Comparison of ENCODE assay signal across 9 cellular contexts in the genomic region with DNA sequence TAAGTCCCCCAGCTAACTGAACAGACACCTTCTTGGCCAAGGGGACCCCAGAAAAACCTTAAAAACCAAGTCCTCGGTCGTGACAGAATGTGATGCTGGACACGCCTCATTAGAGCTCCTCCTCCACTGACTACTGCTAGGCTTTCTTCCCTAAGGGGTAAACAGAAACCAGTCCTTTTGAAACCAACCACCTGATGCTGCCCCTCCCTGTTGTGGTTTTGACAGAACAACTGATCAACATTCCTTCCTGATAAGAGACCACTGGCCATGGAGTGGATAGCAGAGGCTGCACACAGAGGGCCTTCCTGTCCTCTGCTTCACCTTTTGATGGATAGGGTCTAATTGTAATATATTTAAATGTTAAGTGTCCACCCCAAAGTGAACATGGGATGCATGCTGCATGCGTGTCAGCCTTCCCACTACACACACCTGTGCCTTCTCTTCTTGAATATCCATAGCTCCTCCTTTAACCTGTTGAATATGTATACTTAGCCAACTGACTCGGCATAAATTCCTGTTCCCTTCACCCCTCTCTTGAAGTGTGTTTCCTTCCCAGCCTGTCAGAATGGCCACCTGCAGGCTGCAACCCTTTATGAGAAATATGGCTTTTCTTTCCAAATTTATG. TPM values are rescaled to one million over a fixed set of nuclear protein-coding genes. Genes with fewer than 3 reads are reported as not detected.
DNase-seq lines count a peak whose midpoint lies in the region; ATAC-seq and TF ChIP-seq lines count a peak whose summit lies in the region.
"Had no signal": no experiment of that assay in that cellular context is flagged by ENCODE, and none has a peak within 500 bp of the region (broad histone marks: within the 10 kb centered on the region; RNA-seq: fewer than 3 reads in every experiment).

No MANE protein-coding gene starts in this region.

- H3K4me3 ChIP-seq in GM23338: no peak overlapping the region
- H3K4me3 ChIP-seq in heart right ventricle: no peak overlapping the region

- H3K79me2 ChIP-seq in GM23338 (replicated peaks; ENCODE audit: insufficient read depth): no peaks in the 10 kb centered on the region

- no peak overlapping the region for H3K4me2 ChIP-seq in GM23338

- no peaks in the 10 kb centered on the region for H3K27me3 Mint-ChIP-seq in GM23338 (ENCODE audit: insufficient read depth, low read depth, poor library complexity)
- H3K27me3 Mint-ChIP-seq: brain had no signal

- H3K27me3 ChIP-seq in GM23338 (ENCODE audit: insufficient read depth) (no peaks in the 10 kb centered on the region), heart right ventricle (peaks cover 0 to 4% (median 0%) of the 10 kb centered on the region in 7 donors)

- no peak overlapping the region for H3K27ac Mint-ChIP-seq in GM23338

- H3K27ac ChIP-seq in GM23338 (ENCODE audit: low read depth) (no peak overlapping the region), heart right ventricle (no peak overlapping the region)

- peaks cover 6% of the 10 kb centered on the region; the same call in 2 of the 3 replicates for H3K4me1 Mint-ChIP-seq in GM23338

- H3K4me3 Mint-ChIP-seq in GM23338: no peak overlapping the region
- H3K4me3 Mint-ChIP-seq: brain had no signal

- H3K36me3 Mint-ChIP-seq in GM23338 (ENCODE audit: low read depth): peaks cover 2% of the 10 kb centered on the region; the same call in 2 of the 3 replicates
- H3K36me3 Mint-ChIP-seq: brain had no signal

- no peaks in the 10 kb centered on the region for H4K20me1 ChIP-seq in GM23338 (replicated peaks; ENCODE audit: insufficient read depth)

- H3F3A ChIP-seq in GM23338 (replicated peaks; ENCODE audit: low read depth): no peaks in the 10 kb centered on the region

- no peaks in the 10 kb centered on the region for H3K4me1 ChIP-seq in GM23338 (ENCODE audit: insufficient read depth)
- H3K4me1 ChIP-seq in heart right ventricle: no peaks in the 10 kb centered on the region

- H3K9me3 Mint-ChIP-seq in GM23338: peaks cover 5% of the 10 kb centered on the region; the same call in 2 of the 3 replicates
- H3K9me3 Mint-ChIP-seq: brain had no signal

- peak; percentile 85 for ATAC-seq in GM18511 (IDR thresholded peaks at IDR 0.05; ENCODE audit: unreplicated experiment)
- ATAC-seq in GM23338: no peak
- no peak for ATAC-seq in omental fat pad (ENCODE audit: low FRiP score)
- no peak for ATAC-seq in GM21528 (IDR thresholded peaks at IDR 0.05; ENCODE audit: low FRiP score, unreplicated experiment)
- ATAC-seq in heart right ventricle: no peak

- 80 to 86% methylated on average over 5 of the region's 5 CpGs for WGBS in heart right ventricle, 2 donors

- H3K9me2 ChIP-seq in GM23338 (ENCODE audit: insufficient read depth): peaks cover 8% of the 10 kb centered on the region; the same call in 1 of the 2 replicates

- no peak overlapping the region for H2AFZ ChIP-seq in GM23338

- peak; percentile 17 for DNase-seq in GM23338 (ENCODE audit: low spot score)
- DNase-seq in NCI-H187 treated with DMSO at 0.1 percent for 48 hours (lab: John Stamatoyannopoulos, UW): peak; percentile 84
- peak; percentile 33 for DNase-seq in iris pigment epithelial cell (ENCODE audit: low read depth)
- DNase-seq in omental fat pad (ENCODE audit: low spot score): no peak
- no peak for DNase-seq in COLO829 (ENCODE audit: low spot score)
- no peak for DNase-seq in heart right ventricle

- intact Hi-C loops in heart right ventricle (cut with DNase I): no loop called here

- TF ChIP-seq CTCF in GM23338 (conservative IDR thresholded peaks at IDR 0.05; ENCODE audit: low read depth in 2 of 2): no peak
- TF ChIP-seq CTCF in omental fat pad (IDR thresholded peaks at IDR 0.05): no peak
- no peak for TF ChIP-seq CTCF in heart right ventricle (IDR thresholded peaks at IDR 0.05)

- no peaks in the 10 kb centered on the region for H3K9me3 ChIP-seq in heart right ventricle

- no peaks in the 10 kb centered on the region for H3K36me3 ChIP-seq in GM23338 (ENCODE audit: insufficient read depth)
- H3K36me3 ChIP-seq in heart right ventricle: no peaks in the 10 kb centered on the region

TF ChIP-seq in GM23338, 12 proteins besides CTCF, POLR2A, EP300 and RAD21:
- TF ChIP-seq POLR2AphosphoS5 (IDR thresholded peaks at IDR 0.05; ENCODE audit: low read depth) (no peak), NANOG (IDR thresholded peaks at IDR 0.05; ENCODE audit: borderline replicate concordance) (no peak)
TF ChIP-seq in GM23338: peak in this region for 0.

RNA-seq across cellular contexts. Expression of gene SLC2A12, which starts 27.9 kb away (rescaled TPM):
- 4.8 and 4.9 TPM in 2 replicates for total RNA-seq in GM23338 (2014; rRNA removed; shearing (Covaris generic))
- polyA plus RNA-seq in GM23338 (2016; fragmentation: Nextera tagmentation; extraction: Ambion mirVana) (2.8 and 2.9 TPM in 2 replicates), heart right ventricle (1 to 10 TPM; 3.7 to 5.1 TPM)
- total RNA-seq in omental fat pad (1 to 10 TPM in 3 of 4 donors, under 1 TPM in 1; 0.60 to 4.0 (median 1.2) TPM), heart right ventricle (10 to 100 TPM in 9 of 10 donors, 1 to 10 TPM in 1; 9.6 to 49.1 (median 21.6) TPM)

Comparison
In these comparisons a context has a peak if more than half of its experiments do, and no peak if none do; other contexts are left out.
1. DNase-seq: peak in GM23338 (single experiment), NCI-H187 treated with DMSO at 0.1 percent for 48 hours (single experiment) and iris pigment epithelial cell (single experiment); none in omental fat pad (single experiment), COLO829 (single experiment) and heart right ventricle (0 of 2).